Comparison of ENCODE assay signal across 24 cellular contexts in genomic region chr10:131678613-131679012, GRCh38.
DNase-seq lines count a peak whose midpoint lies in the region; ATAC-seq, FAIRE-seq and TF ChIP-seq lines count a peak whose summit lies in the region.
"Had no signal": no experiment of that assay in that cellular context is flagged by ENCODE, and none has a peak within 500 bp of the region (broad histone marks: within the 10 kb centered on the region; RNA-seq: fewer than 3 reads in every experiment).

No MANE protein-coding gene starts in this region.

- no peak overlapping the region for H3K9ac ChIP-seq in kidney (ENCODE audit: low read length in 2 of 2)
- no peak overlapping the region for H3K9ac ChIP-seq in neural progenitor cell
- H3K9ac ChIP-seq: BLaER1 treated with 17β-estradiol and CSF1 and Interleukin-3, amounts not matched to agents 10 nM and 100 nM had no signal

- CTCF ChIA-PET in activated CD8-positive, alpha-beta T cell treated with anti-CD3 and anti-CD28 coated beads for 36 hours (lab: Charles Lee), result no interaction called here

- peaks cover 26% of the 10 kb centered on the region for H3K9me3 Mint-ChIP-seq in chondrocyte (ENCODE audit: low read depth)
- H3K9me3 Mint-ChIP-seq in neural progenitor cell, result peaks cover 2% of the 10 kb centered on the region
- H3K9me3 Mint-ChIP-seq in activated CD8-positive, alpha-beta T cell treated with anti-CD3 and anti-CD28 coated beads for 36 hours, result peaks cover under 1% of the 10 kb centered on the region
- H3K9me3 Mint-ChIP-seq: CD4-positive, alpha-beta T cell had no signal

- intact Hi-C loops in kidney (cut with DNase I) (no loop called here), posterior vena cava (cut with DNase I) (no loop called here)
- intact Hi-C loops in activated CD8-positive, alpha-beta T cell treated with anti-CD3 and anti-CD28 coated beads for 36 hours (cut with micrococcal nuclease), result no loop called here

- H3K9me3 ChIP-seq in kidney (ENCODE audit: control insufficient read depth in 1 of 2, low read length in 2 of 2) (peaks cover 0 to 4% of the 10 kb centered on the region in 2 donors), neural progenitor cell (ENCODE audit: low read depth) (no peaks in the 10 kb centered on the region)
- H3K9me3 ChIP-seq: A549, Caco-2 had no signal

- ATAC-seq in HG02840 (IDR thresholded peaks at IDR 0.05; ENCODE audit: low FRiP score, unreplicated experiment), result no peak
- no peak for ATAC-seq in activated CD8-positive, alpha-beta T cell treated with anti-CD3 and anti-CD28 coated beads for 36 hours
- ATAC-seq: A549; CD8-positive, alpha-beta T cell had no signal

- no peaks in the 10 kb centered on the region for H3K36me3 ChIP-seq in kidney (ENCODE audit: control insufficient read depth in 1 of 2, insufficient read depth in 2 of 2, low read length in 2 of 2)
- H3K36me3 ChIP-seq in neural progenitor cell, result no peaks in the 10 kb centered on the region
- H3K36me3 ChIP-seq: BLaER1 treated with 17β-estradiol and CSF1 and Interleukin-3, amounts not matched to agents 10 nM and 100 nM had no signal

- H2AFZ ChIP-seq in neural progenitor cell (replicated peaks), result no peak overlapping the region

- no peak overlapping the region for H3K4me2 ChIP-seq in neural progenitor cell
- H3K4me2 ChIP-seq: A549; BLaER1 treated with 17β-estradiol and CSF1 and Interleukin-3, amounts not matched to agents 10 nM and 100 nM had no signal

- H3K36me3 Mint-ChIP-seq in chondrocyte (ENCODE audit: low read depth) (no peaks in the 10 kb centered on the region), neural progenitor cell (no peaks in the 10 kb centered on the region)
- H3K36me3 Mint-ChIP-seq in activated CD8-positive, alpha-beta T cell treated with anti-CD3 and anti-CD28 coated beads for 36 hours (ENCODE audit: low read depth), result no peaks in the 10 kb centered on the region
- H3K36me3 Mint-ChIP-seq: CD8-positive, alpha-beta T cell had no signal

- H3K4me3 Mint-ChIP-seq in chondrocyte (ENCODE audit: unreplicated experiment), result no peak overlapping the region
- H3K4me3 Mint-ChIP-seq in neural progenitor cell, result peak overlapping the region; percentile 2
- H3K4me3 Mint-ChIP-seq in activated CD8-positive, alpha-beta T cell treated with anti-CD3 and anti-CD28 coated beads for 36 hours, result no peak overlapping the region
- H3K4me3 Mint-ChIP-seq: B cell; CD4-positive, alpha-beta T cell; CD8-positive, alpha-beta T cell had no signal

- H3K27ac Mint-ChIP-seq in chondrocyte (ENCODE audit: unreplicated experiment) (no peak overlapping the region), neural progenitor cell (no peak overlapping the region)
- no peak overlapping the region for H3K27ac Mint-ChIP-seq in activated CD8-positive, alpha-beta T cell treated with anti-CD3 and anti-CD28 coated beads for 36 hours
- H3K27ac Mint-ChIP-seq: B cell; CD4-positive, alpha-beta T cell; CD8-positive, alpha-beta T cell had no signal

- no peak overlapping the region for H3K4me3 ChIP-seq in kidney (ENCODE audit: low read length in 2 of 2)
- no peak overlapping the region for H3K4me3 ChIP-seq in neural progenitor cell
- H3K4me3 ChIP-seq: A549; BLaER1 treated with 17β-estradiol and CSF1 and Interleukin-3, amounts not matched to agents 10 nM and 100 nM had no signal

- POLR2A ChIA-PET in activated CD8-positive, alpha-beta T cell treated with anti-CD3 and anti-CD28 coated beads for 36 hours (lab: Charles Lee), result no interaction called here

- no peaks in the 10 kb centered on the region for H3K27me3 Mint-ChIP-seq in chondrocyte (ENCODE audit: low read depth)
- H3K27me3 Mint-ChIP-seq in neural progenitor cell (ENCODE audit: insufficient read depth, low read depth), result peaks cover 20% of the 10 kb centered on the region
- no peaks in the 10 kb centered on the region for H3K27me3 Mint-ChIP-seq in activated CD8-positive, alpha-beta T cell treated with anti-CD3 and anti-CD28 coated beads for 36 hours

- no peaks in the 10 kb centered on the region for H3K79me2 ChIP-seq in neural progenitor cell (ENCODE audit: low read depth)

- H3K27ac ChIP-seq in kidney (ENCODE audit: low read depth in 2 of 2, low read length in 2 of 2) (no peak overlapping the region), neural progenitor cell (no peak overlapping the region)
- H3K27ac ChIP-seq: 22Rv1; A549; BLaER1 treated with 17β-estradiol and CSF1 and Interleukin-3, amounts not matched to agents 10 nM and 100 nM; C4-2B had no signal

- peaks cover 11% of the 10 kb centered on the region for H3K27me3 ChIP-seq in neural progenitor cell

- DNase-seq in chondrocyte (ENCODE audit: low spot score) (peak; percentile 64), kidney (peak; percentile 42), neural progenitor cell (ENCODE audit: low spot score) (no peak), posterior vena cava (ENCODE audit: low spot score) (peak; percentile 22), NCI-H1105 (lab: John Stamatoyannopoulos, UW) (no peak)
- DNase-seq in activated T-cell treated with anti-CD3 and anti-CD28 coated beads, Interleukin-2, amount 50 U/mL, for 48 hours, result no peak
- no peak for DNase-seq in activated CD8-positive, alpha-beta T cell treated with anti-CD3 and anti-CD28 coated beads for 36 hours
- DNase-seq: AML-193; Caco-2; Calu3; CD4-positive, alpha-beta T cell; CD8-positive, alpha-beta T cell; DMS79 treated with DMSO at 0.1 percent for 48 hours; GF-D8 had no signal

- peaks cover 20% of the 10 kb centered on the region for H3F3A ChIP-seq in neural progenitor cell (ENCODE audit: low read depth)

- no peak for FAIRE-seq in kidney (lab: Jason Lieb, UNC)
- FAIRE-seq: A549, D721Med, G401.6, GM12891, GM18507 had no signal

- H4K20me1 ChIP-seq in neural progenitor cell (ENCODE audit: low read depth), result no peaks in the 10 kb centered on the region
- H4K20me1 ChIP-seq: BLaER1 treated with 17β-estradiol and CSF1 and Interleukin-3, amounts not matched to agents 10 nM and 100 nM had no signal

- no peaks in the 10 kb centered on the region for H3K4me1 Mint-ChIP-seq in chondrocyte (ENCODE audit: low read depth)
- peaks cover 52% of the 10 kb centered on the region for H3K4me1 Mint-ChIP-seq in neural progenitor cell
- no peaks in the 10 kb centered on the region for H3K4me1 Mint-ChIP-seq in activated CD8-positive, alpha-beta T cell treated with anti-CD3 and anti-CD28 coated beads for 36 hours (ENCODE audit: low read depth)
- H3K4me1 Mint-ChIP-seq: B cell had no signal

- TF ChIP-seq CTCF in chondrocyte (IDR thresholded peaks at IDR 0.05) (no peak), kidney (IDR thresholded peaks at IDR 0.05; ENCODE audit: borderline replicate concordance, extremely low read depth, insufficient read depth) (no peak), neural progenitor cell (IDR thresholded peaks at IDR 0.05) (no peak)
- TF ChIP-seq CTCF in activated CD8-positive, alpha-beta T cell treated with anti-CD3 and anti-CD28 coated beads for 36 hours (IDR thresholded peaks at IDR 0.05), result no peak

- no peaks in the 10 kb centered on the region for H3K4me1 ChIP-seq in kidney (ENCODE audit: control insufficient read depth in 1 of 2, insufficient read depth in 1 of 2, low read depth in 1 of 2, low read length in 2 of 2)
- peaks cover 31% of the 10 kb centered on the region for H3K4me1 ChIP-seq in neural progenitor cell
- H3K4me1 ChIP-seq: A549, Caco-2 had no signal

Comparison
In these comparisons a context has a peak if more than half of its experiments do, and no peak if none do; other contexts are left out.
1. DNase-seq: peak in chondrocyte (single experiment), kidney (single experiment) and posterior vena cava (single experiment); none in neural progenitor cell (single experiment), activated T-cell treated with anti-CD3 and anti-CD28 coated beads, Interleukin-2, amount 50 U/mL, for 48 hours (0 of 2), activated CD8-positive, alpha-beta T cell treated with anti-CD3 and anti-CD28 coated beads for 36 hours (single experiment) and NCI-H1105 (single experiment).